Comparison of ENCODE assay signal across 1 cellular context in the genomic region with DNA sequence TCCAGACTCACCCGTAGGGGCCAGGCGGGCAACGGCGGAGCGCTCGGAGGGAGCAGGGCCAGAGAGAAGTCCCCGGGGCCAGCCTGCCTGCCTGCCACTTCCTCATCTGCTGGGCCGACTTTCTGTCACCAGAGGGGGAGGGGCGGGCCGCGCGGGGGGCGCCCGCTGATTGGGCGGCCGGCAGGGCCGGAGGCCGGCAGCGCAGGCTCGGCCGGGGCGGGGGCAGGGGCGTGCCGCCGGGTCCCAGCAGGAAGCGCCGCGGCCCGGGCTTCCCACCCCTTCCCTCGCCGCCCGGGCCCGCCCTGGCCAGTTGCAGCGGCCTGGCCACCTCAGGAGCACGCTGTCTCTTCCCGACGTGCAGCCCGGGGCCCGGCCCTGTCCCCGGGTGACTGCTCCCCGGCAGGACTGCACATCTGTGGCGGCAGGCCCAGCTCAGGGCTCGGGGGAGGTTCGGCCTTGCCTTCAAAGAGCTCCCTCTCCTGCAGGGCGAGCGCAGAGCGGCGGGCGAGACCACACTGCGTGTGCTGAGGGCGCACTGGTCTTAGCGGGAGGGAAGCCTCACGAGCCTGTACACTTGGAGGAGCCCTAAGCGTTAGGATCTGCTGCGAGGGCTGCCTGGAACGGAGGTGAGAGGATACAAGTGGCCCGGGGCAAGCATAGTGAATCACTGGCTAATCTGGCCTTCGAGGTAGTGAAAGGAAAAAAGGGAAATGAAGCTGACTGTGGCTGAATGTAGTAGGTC.
A peak's percentile ranks its signal among the peaks of the same experiment; 100 is the strongest.
TF ChIP-seq lines count a peak whose summit lies in the region.

TSS of gene ELOVL1 (minus strand) at position 108 of the 742 bp plus-strand sequence. CDS start 2,402 bp downstream, outside the sequence.

TF ChIP-seq in HepG2, 621 proteins besides CTCF, POLR2A, EP300 and RAD21 (continued from another document and continues in another):
- TF ChIP-seq AKAP8 (CRISPR knock-in tag; IDR thresholded peaks at IDR 0.05): peak; percentile 83
- no peak for TF ChIP-seq FOXK2 (IDR thresholded peaks at IDR 0.05)
- no peak for TF ChIP-seq NBN (conservative IDR thresholded peaks at IDR 0.05)
- TF ChIP-seq FIP1L1 (IDR thresholded peaks at IDR 0.05; ENCODE audit: borderline replicate concordance, insufficient read depth, low read depth, low read length): no peak
- peak; percentile 55; the same call in 1 of the 2 replicates for TF ChIP-seq RCOR2 (CRISPR knock-in tag; IDR thresholded peaks at IDR 0.05)
- TF ChIP-seq ZNF510 (CRISPR knock-in tag; IDR thresholded peaks at IDR 0.05; ENCODE audit: low read depth): no peak
- peak; percentile 92 for TF ChIP-seq ZNF781 (CRISPR knock-in tag; IDR thresholded peaks at IDR 0.05; ENCODE audit: borderline replicate concordance, not compliant biosample characterization)
- TF ChIP-seq ARNTL (CRISPR knock-in tag; IDR thresholded peaks at IDR 0.05): 0 out of 2 replicates have a peak, but pooled peaks have one; percentile 29
- peak; percentile 89 for TF ChIP-seq SALL1 (CRISPR knock-in tag; IDR thresholded peaks at IDR 0.05)
- TF ChIP-seq, protein P1, sequence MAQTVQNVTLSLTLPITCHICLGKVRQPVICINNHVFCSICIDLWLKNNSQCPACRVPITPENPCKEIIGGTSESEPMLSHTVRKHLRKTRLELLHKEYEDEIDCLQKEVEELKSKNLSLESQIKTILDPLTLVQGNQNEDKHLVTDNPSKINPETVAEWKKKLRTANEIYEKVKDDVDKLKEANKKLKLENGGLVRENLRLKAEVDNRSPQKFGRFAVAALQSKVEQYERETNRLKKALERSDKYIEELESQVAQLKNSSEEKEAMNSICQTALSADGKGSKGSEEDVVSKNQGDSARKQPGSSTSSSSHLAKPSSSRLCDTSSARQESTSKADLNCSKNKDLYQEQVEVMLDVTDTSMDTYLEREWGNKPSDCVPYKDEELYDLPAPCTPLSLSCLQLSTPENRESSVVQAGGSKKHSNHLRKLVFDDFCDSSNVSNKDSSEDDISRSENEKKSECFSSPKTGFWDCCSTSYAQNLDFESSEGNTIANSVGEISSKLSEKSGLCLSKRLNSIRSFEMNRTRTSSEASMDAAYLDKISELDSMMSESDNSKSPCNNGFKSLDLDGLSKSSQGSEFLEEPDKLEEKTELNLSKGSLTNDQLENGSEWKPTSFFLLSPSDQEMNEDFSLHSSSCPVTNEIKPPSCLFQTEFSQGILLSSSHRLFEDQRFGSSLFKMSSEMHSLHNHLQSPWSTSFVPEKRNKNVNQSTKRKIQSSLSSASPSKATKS (CRISPR knock-in tag; IDR thresholded peaks at IDR 0.05): no peak
- no peak for TF ChIP-seq SMARCC2 (IDR thresholded peaks at IDR 0.05)
- no peak for TF ChIP-seq NCOR1 (IDR thresholded peaks at IDR 0.05; ENCODE audit: borderline replicate concordance, low read length)
- TF ChIP-seq ZNF282 (IDR thresholded peaks at IDR 0.05; ENCODE audit: partially characterized antibody): no peak
- TF ChIP-seq ZNF318 (CRISPR knock-in tag; IDR thresholded peaks at IDR 0.05): no peak
- peak; percentile 60; the same call in 1 of the 2 replicates for TF ChIP-seq HMG20B (CRISPR knock-in tag; conservative IDR thresholded peaks at IDR 0.05)
- TF ChIP-seq PCBP1 (IDR thresholded peaks at IDR 0.05; ENCODE audit: borderline replicate concordance, low read depth, low read length): no peak
- TF ChIP-seq, protein P2, sequence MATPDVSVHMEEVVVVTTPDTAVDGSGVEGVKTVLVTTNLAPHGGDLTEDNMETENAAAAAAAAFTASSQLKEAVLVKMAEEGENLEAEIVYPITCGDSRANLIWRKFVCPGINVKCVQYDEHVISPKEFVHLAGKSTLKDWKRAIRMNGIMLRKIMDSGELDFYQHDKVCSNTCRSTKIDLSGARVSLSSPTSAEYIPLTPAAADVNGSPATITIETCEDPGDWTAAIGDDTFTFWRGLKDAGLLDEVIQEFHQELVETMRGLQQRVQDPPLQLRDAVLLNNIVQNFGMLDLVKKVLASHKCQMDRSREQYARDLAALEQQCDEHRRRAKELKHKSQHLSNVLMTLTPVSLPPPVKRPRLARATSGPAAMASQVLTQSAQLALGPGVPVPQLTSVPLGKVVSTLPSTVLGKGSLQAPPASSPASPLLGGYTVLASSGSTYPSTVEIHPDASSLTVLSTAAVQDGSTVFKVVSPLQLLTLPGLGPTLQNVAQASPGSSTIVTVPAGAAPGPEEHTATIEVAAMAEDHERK (CRISPR knock-in tag; IDR thresholded peaks at IDR 0.05; ENCODE audit: low read depth): no peak
- no peak for TF ChIP-seq RFX5 (IDR thresholded peaks at IDR 0.05; ENCODE audit: low read depth, low read length)
- peak; percentile 88; the same call in 1 of the 2 replicates for TF ChIP-seq ATF5 (CRISPR knock-in tag; IDR thresholded peaks at IDR 0.05; ENCODE audit: low read depth)
- peak; percentile 80; the same call in 1 of the 2 replicates for TF ChIP-seq ZSCAN5A (CRISPR knock-in tag; IDR thresholded peaks at IDR 0.05; ENCODE audit: borderline replicate concordance)
- TF ChIP-seq NFAT5 (CRISPR knock-in tag; IDR thresholded peaks at IDR 0.05): peak; percentile 81
- no peak for TF ChIP-seq ZNF207 (IDR thresholded peaks at IDR 0.05; ENCODE audit: borderline replicate concordance)
- TF ChIP-seq, protein P3, sequence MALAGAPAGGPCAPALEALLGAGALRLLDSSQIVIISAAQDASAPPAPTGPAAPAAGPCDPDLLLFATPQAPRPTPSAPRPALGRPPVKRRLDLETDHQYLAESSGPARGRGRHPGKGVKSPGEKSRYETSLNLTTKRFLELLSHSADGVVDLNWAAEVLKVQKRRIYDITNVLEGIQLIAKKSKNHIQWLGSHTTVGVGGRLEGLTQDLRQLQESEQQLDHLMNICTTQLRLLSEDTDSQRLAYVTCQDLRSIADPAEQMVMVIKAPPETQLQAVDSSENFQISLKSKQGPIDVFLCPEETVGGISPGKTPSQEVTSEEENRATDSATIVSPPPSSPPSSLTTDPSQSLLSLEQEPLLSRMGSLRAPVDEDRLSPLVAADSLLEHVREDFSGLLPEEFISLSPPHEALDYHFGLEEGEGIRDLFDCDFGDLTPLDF (CRISPR knock-in tag; IDR thresholded peaks at IDR 0.05): peak; percentile 69; the same call in 1 of the 2 replicates
- peak; percentile 88 for TF ChIP-seq POLR2AphosphoS5 (IDR thresholded peaks at IDR 0.05; ENCODE audit: low read depth, low read length)
- no peak for TF ChIP-seq SMC3 (IDR thresholded peaks at IDR 0.05; ENCODE audit: low read length)
- 0 out of 2 replicates have a peak, but pooled peaks have one; percentile 60 for TF ChIP-seq ZMYM2 (CRISPR knock-in tag; IDR thresholded peaks at IDR 0.05)
